ENCODE assay signal across 8 cellular contexts in genomic region chr17:75205037-75205792, GRCh38. TPM values are rescaled to one million over a fixed set of nuclear protein-coding genes. Genes with fewer than 3 reads are reported as not detected.
DNase-seq lines count a peak whose midpoint lies in the region; ATAC-seq and TF ChIP-seq lines count a peak whose summit lies in the region.

TSS of gene NUP85 (plus strand) at chr17:75205679. CDS start at chr17:75205762, 83 bp downstream.

- ATAC-seq in gastroesophageal sphincter = peak; percentile 97

- no peaks in the 10 kb centered on the region for H3K9me3 ChIP-seq in gastroesophageal sphincter
- no peaks in the 10 kb centered on the region for H3K9me3 ChIP-seq in neutrophil

- H3K4me3 Mint-ChIP-seq in activated naive CD4-positive, alpha-beta T cell treated with anti-CD3 and anti-CD28 coated beads for 36 hours = peak within 1 kb of the TSS; percentile 98

- H3K36me3 ChIP-seq in gastroesophageal sphincter = peaks cover 0 to 20% of the 10 kb centered on the region in 2 donors
- H3K36me3 ChIP-seq in neutrophil = peaks cover 12% of the 10 kb centered on the region

- H3K27ac Mint-ChIP-seq in activated naive CD4-positive, alpha-beta T cell treated with anti-CD3 and anti-CD28 coated beads for 36 hours = peak within 1 kb of the TSS; percentile 98

- H3K4me1 Mint-ChIP-seq in activated naive CD4-positive, alpha-beta T cell treated with anti-CD3 and anti-CD28 coated beads for 36 hours (ENCODE audit: low read depth) = peaks cover 24% of the 10 kb centered on the region

- no peak for TF ChIP-seq CTCF in NB4 (IDR thresholded peaks at IDR 0.05; ENCODE audit: low read depth, low read length)
- TF ChIP-seq CTCF in gastroesophageal sphincter (IDR thresholded peaks at IDR 0.05) = peak in 2 of 4 experiments; percentile 1 to 25
- peak; percentile 12 for TF ChIP-seq CTCF in neutrophil (IDR thresholded peaks at IDR 0.05)
- TF ChIP-seq CTCF in subcutaneous adipose tissue (IDR thresholded peaks at IDR 0.05; ENCODE audit: low read depth) = no peak

- intact Hi-C loops in activated naive CD4-positive, alpha-beta T cell treated with anti-CD3 and anti-CD28 coated beads for 36 hours (cut with micrococcal nuclease) = loop anchor here (1.0 to 10.0 kb wide), 6 partner anchors 22 to 460 kb away; partner anchors contain the start of genes GGA3, GRB2, JPT1 and MRPS7

- H3K4me3 ChIP-seq in NB4 (ENCODE audit: low read depth, low read length) (peak within 1 kb of the TSS; percentile 80), gastroesophageal sphincter (peak within 1 kb of the TSS; percentile 73 to 97), neutrophil (ENCODE audit: low read depth in 1 of 2, low read length in 1 of 2) (peak within 1 kb of the TSS; percentile 80 to 83)

- TF ChIP-seq POLR2A in NB4 (IDR thresholded peaks at IDR 0.05; ENCODE audit: extremely low read depth, insufficient read length) (peak; percentile 84), gastroesophageal sphincter (IDR thresholded peaks at IDR 0.05) (peak; percentile 77 to 78)

- WGBS in gastroesophageal sphincter (ENCODE audit: low coverage in 1 of 2), 2 donors = 0% methylated on average over 3 of the region's 57 CpGs; no CpG with 5 or more reads in 1 of the 2 donors

- H3K9me3 Mint-ChIP-seq in activated naive CD4-positive, alpha-beta T cell treated with anti-CD3 and anti-CD28 coated beads for 36 hours = no peaks in the 10 kb centered on the region

- H3K4me1 ChIP-seq in gastroesophageal sphincter = peaks cover 0 to 27% (median 8%) of the 10 kb centered on the region in 3 donors
- peaks cover 16 to 23% of the 10 kb centered on the region in 2 experiments for H3K4me1 ChIP-seq in neutrophil (ENCODE audit: control insufficient read depth in 1 of 2, insufficient read depth in 1 of 2, low read depth in 1 of 2, low read length in 1 of 2)

- H3K27me3 Mint-ChIP-seq in activated naive CD4-positive, alpha-beta T cell treated with anti-CD3 and anti-CD28 coated beads for 36 hours (ENCODE audit: low read depth) = no peaks in the 10 kb centered on the region

- DNase-seq in EH (ENCODE audit: low read depth) (peak; percentile 95), HCEC 1CT (peak; percentile 91), NB4 (ENCODE audit: low read depth) (peak; percentile 96), SK-N-DZ (ENCODE audit: low spot score) (peak; percentile 98)
- peak; percentile 94 for DNase-seq in activated naive CD4-positive, alpha-beta T cell treated with anti-CD3 and anti-CD28 coated beads for 36 hours

- H3K27me3 ChIP-seq in gastroesophageal sphincter (no peaks in the 10 kb centered on the region), neutrophil (no peaks in the 10 kb centered on the region)

- H3K27ac ChIP-seq in gastroesophageal sphincter (peak within 1 kb of the TSS; percentile 86 to 95 (median 91)), neutrophil (peak within 1 kb of the TSS; percentile 91)

- CTCF ChIA-PET in activated naive CD4-positive, alpha-beta T cell treated with anti-CD3 and anti-CD28 coated beads for 36 hours (lab: Charles Lee) = interaction anchor here (0.8 to 8.6 kb wide), 8 partner anchors 16 to 244 kb away, joined by 3 to 179 read pairs (median 6); partner anchors contain the start of genes ARMC7 and MIF4GD

- TF ChIP-seq EP300 in gastroesophageal sphincter (IDR thresholded peaks at IDR 0.05) = no peak

- H3K36me3 Mint-ChIP-seq in activated naive CD4-positive, alpha-beta T cell treated with anti-CD3 and anti-CD28 coated beads for 36 hours (ENCODE audit: low read depth) = peaks cover 14% of the 10 kb centered on the region

RNA-seq across cellular contexts. Expression of gene NUP85, which starts in this region (rescaled TPM):
- 101 and 127 TPM in 2 replicates for polyA plus RNA-seq in SK-N-DZ (2014; cell fraction: cytosol; rRNA removed)
- 374 and 399 TPM in 2 replicates for polyA plus RNA-seq in SK-N-DZ (2014; cell fraction: nucleus; rRNA removed)
- 100 to 1,000 TPM; 112 to 116 TPM for total RNA-seq in activated naive CD4-positive, alpha-beta T cell treated with anti-CD3 and anti-CD28 coated beads for 36 hours
- total RNA-seq in gastroesophageal sphincter (10 to 100 TPM; 19.6 to 62.3 (median 22.3) TPM), subcutaneous adipose tissue (10 to 100 TPM; 28.9 to 48.8 (median 41.0) TPM)

Comparison
In these comparisons a context has a peak if more than half of its experiments do, and no peak if none do; other contexts are left out.
1. Peak in every context shown above with its lines: DNase-seq, ATAC-seq, H3K4me3 ChIP-seq and H3K27ac ChIP-seq.